ENCODE assay signal across 8 cellular contexts in genomic region chr13:108217307-108218043, GRCh38. TPM values are rescaled to one million over a fixed set of nuclear protein-coding genes. Genes with fewer than 3 reads are reported as not detected.
A peak's percentile ranks its signal among the peaks of the same experiment; 100 is the strongest.
DNase-seq lines count a peak whose midpoint lies in the region; ATAC-seq and TF ChIP-seq lines count a peak whose summit lies in the region.
"Not testable (repeated sequence)": the region's sequence is repeated elsewhere in the genome, so short reads cannot be mapped to it uniquely, and the experiment has no call there.

No MANE protein-coding gene starts in this region.

- POLR2A ChIA-PET in BJ (lab: Charles Lee) = not testable (repeated sequence)

- H3K9ac ChIP-seq in iPS-15b (ENCODE audit: low read depth, low read length) = peak overlapping the region; percentile 94

- CTCF ChIA-PET in BJ (lab: Yijun Ruan, JAX) = interaction anchor here (0.9 to 1.2 kb wide), 3 partner anchors 9 to 14 kb away, joined by 3 to 4 read pairs (median 3); no protein-coding TSS in a partner anchor
- CTCF ChIA-PET in activated naive CD4-positive, alpha-beta T cell treated with anti-CD3 and anti-CD28 coated beads, Interleukin-2, amount 10 ng/mL, durations not matched to agents 7 days and 5 days (lab: Charles Lee) = not testable (repeated sequence)

- not testable (repeated sequence) for H3K9me3 ChIP-seq in Peyer's patch; iPS-15b (ENCODE audit: control insufficient read depth, insufficient read depth, low read length); stomach

- TF ChIP-seq CTCF in BJ (IDR thresholded peaks at IDR 0.05; ENCODE audit: insufficient read depth, low read depth, low read length); HFF-Myc (IDR thresholded peaks at IDR 0.05; ENCODE audit: low read depth, low read length, missing control alignments); Peyer's patch (IDR thresholded peaks at IDR 0.05); nephron (IDR thresholded peaks at IDR 0.05; ENCODE audit: unreplicated experiment in 3 of 3); stomach (IDR thresholded peaks at IDR 0.05): not testable (repeated sequence)

- H3K4me3 ChIP-seq in BJ (ENCODE audit: low read depth, low read length) (peak overlapping the region; percentile 85), HFF-Myc (replicated peaks; ENCODE audit: low read depth, low read length) (peak overlapping the region; percentile 86), Peyer's patch (peak overlapping the region; percentile 88 to 99 (median 96)), iPS-15b (ENCODE audit: low read depth, low read length) (peak overlapping the region; percentile 95), stomach (peak overlapping the region; percentile 80 to 96 (median 92))

- not testable (repeated sequence) for DNase-seq in BJ (ENCODE audit: low read depth); HFF-Myc (ENCODE audit: extremely low read depth, low read depth); Peyer's patch; activated naive CD4-positive, alpha-beta T cell treated with anti-CD3 and anti-CD28 coated beads, Interleukin-2, amount 10 ng/mL, durations not matched to agents 7 days and 5 days; effector memory CD8-positive, alpha-beta T cell; stomach

- H3K4me3 Mint-ChIP-seq in activated naive CD4-positive, alpha-beta T cell treated with anti-CD3 and anti-CD28 coated beads, Interleukin-2, amount 10 ng/mL, durations not matched to agents 7 days and 5 days = peak overlapping the region; percentile 93
- peak overlapping the region; percentile 99 for H3K4me3 Mint-ChIP-seq in effector memory CD8-positive, alpha-beta T cell
- H3K4me3 Mint-ChIP-seq in nephron = peak overlapping the region; percentile 97 to 98 (median 97)

- 61 to 71% (median 65%) methylated on average over 27 of the region's 27 CpGs for WGBS in stomach, 5 donors

- not testable (repeated sequence) for TF ChIP-seq POLR2A in Peyer's patch (IDR thresholded peaks at IDR 0.05); stomach (IDR thresholded peaks at IDR 0.05)

- H3K27ac Mint-ChIP-seq in activated naive CD4-positive, alpha-beta T cell treated with anti-CD3 and anti-CD28 coated beads, Interleukin-2, amount 10 ng/mL, durations not matched to agents 7 days and 5 days = peak overlapping the region; percentile 94
- H3K27ac Mint-ChIP-seq in effector memory CD8-positive, alpha-beta T cell = peak overlapping the region; percentile 97 to 99
- peak overlapping the region; percentile 94 to 98 (median 97) for H3K27ac Mint-ChIP-seq in nephron

- not testable (repeated sequence) for H3K36me3 ChIP-seq in BJ (ENCODE audit: control insufficient read depth, insufficient read depth, low read length); Peyer's patch; iPS-15b (ENCODE audit: control insufficient read depth, insufficient read depth, low read length); stomach

- H3K27ac ChIP-seq in Peyer's patch = peak overlapping the region; percentile 76 to 91 (median 88)
- peak overlapping the region; percentile 88 to 93 (median 92) for H3K27ac ChIP-seq in stomach

- H3K4me1 Mint-ChIP-seq in activated naive CD4-positive, alpha-beta T cell treated with anti-CD3 and anti-CD28 coated beads, Interleukin-2, amount 10 ng/mL, durations not matched to agents 7 days and 5 days = peaks cover 66% of the 10 kb centered on the region
- peaks cover 23 to 53% of the 10 kb centered on the region in 2 donors for H3K4me1 Mint-ChIP-seq in effector memory CD8-positive, alpha-beta T cell (ENCODE audit: low read depth in 2 of 2)
- H3K4me1 Mint-ChIP-seq in nephron = peaks cover 41% of the 10 kb centered on the region

- not testable (repeated sequence) for H3K27me3 ChIP-seq in BJ (ENCODE audit: control insufficient read depth, insufficient read depth, low read length); Peyer's patch; iPS-15b (ENCODE audit: control insufficient read depth, insufficient read depth, low read length); stomach

- not testable (repeated sequence) for H3K9me3 Mint-ChIP-seq in activated naive CD4-positive, alpha-beta T cell treated with anti-CD3 and anti-CD28 coated beads, Interleukin-2, amount 10 ng/mL, durations not matched to agents 7 days and 5 days; effector memory CD8-positive, alpha-beta T cell; nephron

- not testable (repeated sequence) for H3K27me3 Mint-ChIP-seq in activated naive CD4-positive, alpha-beta T cell treated with anti-CD3 and anti-CD28 coated beads, Interleukin-2, amount 10 ng/mL, durations not matched to agents 7 days and 5 days; effector memory CD8-positive, alpha-beta T cell; nephron (ENCODE audit: low read depth)

- intact Hi-C loops in stomach (cut with DNase I; ENCODE audit: low total_unique reads) = not testable (repeated sequence)

- TF ChIP-seq EP300 in stomach (IDR thresholded peaks at IDR 0.05) = not testable (repeated sequence)

- not testable (repeated sequence) for ATAC-seq in effector memory CD8-positive, alpha-beta T cell (replicated peaks)

- not testable (repeated sequence) for H3K36me3 Mint-ChIP-seq in activated naive CD4-positive, alpha-beta T cell treated with anti-CD3 and anti-CD28 coated beads, Interleukin-2, amount 10 ng/mL, durations not matched to agents 7 days and 5 days; nephron (ENCODE audit: low read depth)
- H3K36me3 Mint-ChIP-seq in effector memory CD8-positive, alpha-beta T cell (ENCODE audit: insufficient read depth) = peaks cover 31% of the 10 kb centered on the region

- H3K4me1 ChIP-seq in Peyer's patch (peaks cover 0 to 52% (median 11%) of the 10 kb centered on the region in 4 donors), stomach (peaks cover 34 to 71% (median 49%) of the 10 kb centered on the region in 4 donors)
- not testable (repeated sequence) for H3K4me1 ChIP-seq in iPS-15b (ENCODE audit: control insufficient read depth, insufficient read depth, low read length)

RNA-seq across cellular contexts. Expression of gene ABHD13, which starts 0.7 kb away (rescaled TPM):
- polyA plus RNA-seq in BJ (2011; rRNA removed) (2.7 and 5.6 TPM in 2 replicates), stomach (1 to 10 TPM; 2.9 to 3.4 (median 3.2) TPM)
- polyA minus RNA-seq in BJ (2011; rRNA and poly(A)+ RNA removed) = 1.5 and 2.3 TPM in 2 replicates
- total RNA-seq in Peyer's patch (10 to 100 TPM in 2 of 4 donors, 1 to 10 TPM in 2; 5.8 to 14.9 (median 10.0) TPM), stomach (10 to 100 TPM in 2 of 5 donors, 1 to 10 TPM in 3; 1.4 to 25.3 (median 7.7) TPM)

RNA-seq across cellular contexts. Expression of gene LIG4, which starts 2.1 kb away (rescaled TPM):
- polyA plus RNA-seq in BJ (2011; rRNA removed) = 2.7 and 6.2 TPM in 2 replicates
- polyA minus RNA-seq in BJ (2011; rRNA and poly(A)+ RNA removed) = 1.9 and 2.0 TPM in 2 replicates
- 10 to 100 TPM in 2 of 4 donors, 1 to 10 TPM in 2; 4.1 to 12.3 (median 10.6) TPM for total RNA-seq in Peyer's patch
- 10 to 100 TPM in 2 of 5 donors, 1 to 10 TPM in 2, not detected in 1; 7.6 to 13.9 (median 11.0) TPM for total RNA-seq in stomach
- polyA plus RNA-seq in stomach = 1 to 10 TPM; 4.0 to 5.8 (median 4.3) TPM

RNA-seq across cellular contexts. Expression of gene TNFSF13B, which starts 52.0 kb away (rescaled TPM):
- polyA plus RNA-seq in BJ (2011; rRNA removed) = 0.26 and 1.0 TPM in 2 replicates
- 1.4 and 1.8 TPM in 2 replicates for polyA minus RNA-seq in BJ (2011; rRNA and poly(A)+ RNA removed)
- total RNA-seq in Peyer's patch = 10 to 100 TPM in 3 of 4 donors, 1 to 10 TPM in 1; 7.9 to 32.2 (median 12.0) TPM
- total RNA-seq in stomach = 10 to 100 TPM in 1 of 5 donors, 1 to 10 TPM in 3, under 1 TPM in 1; 0.89 to 12.3 (median 3.5) TPM
- 10 to 100 TPM in 1 of 3 donors, 1 to 10 TPM in 2; 2.0 to 11.0 (median 2.8) TPM for polyA plus RNA-seq in stomach
